Comparison of ENCODE assay signal across 1 cellular context in the genomic region with DNA sequence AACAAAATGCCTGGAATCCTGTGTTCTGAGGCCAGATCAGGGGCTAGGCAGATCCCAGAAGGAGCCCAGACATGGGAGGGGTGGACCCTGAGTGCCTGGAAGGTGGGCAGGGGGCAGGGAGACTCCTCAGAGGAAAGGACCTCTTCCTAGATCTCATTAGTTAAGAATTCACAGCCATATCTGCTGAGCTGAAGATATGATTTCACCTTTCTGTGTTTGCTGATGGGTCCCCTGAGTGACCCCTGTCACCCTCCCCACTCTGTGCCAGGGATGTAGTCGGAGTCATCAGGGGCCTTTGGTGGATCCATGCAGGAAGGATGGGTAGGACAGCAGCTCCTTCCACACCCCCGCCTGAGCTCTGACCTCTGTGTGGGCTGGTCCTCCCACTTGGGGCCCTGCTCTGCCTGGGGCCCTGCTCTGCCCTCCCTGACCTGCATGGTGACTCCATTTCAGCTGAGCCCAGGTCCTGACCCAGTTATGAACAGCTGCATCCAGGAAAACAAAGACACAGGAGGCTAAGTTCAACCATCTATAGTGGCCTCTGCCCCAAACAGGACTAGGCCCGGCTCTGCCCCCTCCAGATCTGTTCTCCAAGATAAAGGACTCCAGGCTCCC.
TF ChIP-seq lines count a peak whose summit lies in the region.

No MANE protein-coding gene starts in this region.

TF ChIP-seq in HepG2, 621 proteins besides CTCF, POLR2A, EP300 and RAD21 (continued from another document):
- 0 out of 2 replicates have a peak, but pooled peaks have one; percentile 23 for TF ChIP-seq MED1 (CRISPR knock-in tag; IDR thresholded peaks at IDR 0.05)
- TF ChIP-seq, protein P1, sequence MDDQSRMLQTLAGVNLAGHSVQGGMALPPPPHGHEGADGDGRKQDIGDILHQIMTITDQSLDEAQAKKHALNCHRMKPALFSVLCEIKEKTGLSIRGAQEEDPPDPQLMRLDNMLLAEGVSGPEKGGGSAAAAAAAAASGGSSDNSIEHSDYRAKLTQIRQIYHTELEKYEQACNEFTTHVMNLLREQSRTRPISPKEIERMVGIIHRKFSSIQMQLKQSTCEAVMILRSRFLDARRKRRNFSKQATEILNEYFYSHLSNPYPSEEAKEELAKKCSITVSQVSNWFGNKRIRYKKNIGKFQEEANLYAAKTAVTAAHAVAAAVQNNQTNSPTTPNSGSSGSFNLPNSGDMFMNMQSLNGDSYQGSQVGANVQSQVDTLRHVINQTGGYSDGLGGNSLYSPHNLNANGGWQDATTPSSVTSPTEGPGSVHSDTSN (CRISPR knock-in tag; IDR thresholded peaks at IDR 0.05; ENCODE audit: borderline replicate concordance): no peak
- TF ChIP-seq, protein P2, sequence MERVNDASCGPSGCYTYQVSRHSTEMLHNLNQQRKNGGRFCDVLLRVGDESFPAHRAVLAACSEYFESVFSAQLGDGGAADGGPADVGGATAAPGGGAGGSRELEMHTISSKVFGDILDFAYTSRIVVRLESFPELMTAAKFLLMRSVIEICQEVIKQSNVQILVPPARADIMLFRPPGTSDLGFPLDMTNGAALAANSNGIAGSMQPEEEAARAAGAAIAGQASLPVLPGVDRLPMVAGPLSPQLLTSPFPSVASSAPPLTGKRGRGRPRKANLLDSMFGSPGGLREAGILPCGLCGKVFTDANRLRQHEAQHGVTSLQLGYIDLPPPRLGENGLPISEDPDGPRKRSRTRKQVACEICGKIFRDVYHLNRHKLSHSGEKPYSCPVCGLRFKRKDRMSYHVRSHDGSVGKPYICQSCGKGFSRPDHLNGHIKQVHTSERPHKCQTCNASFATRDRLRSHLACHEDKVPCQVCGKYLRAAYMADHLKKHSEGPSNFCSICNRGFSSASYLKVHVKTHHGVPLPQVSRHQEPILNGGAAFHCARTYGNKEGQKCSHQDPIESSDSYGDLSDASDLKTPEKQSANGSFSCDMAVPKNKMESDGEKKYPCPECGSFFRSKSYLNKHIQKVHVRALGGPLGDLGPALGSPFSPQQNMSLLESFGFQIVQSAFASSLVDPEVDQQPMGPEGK (CRISPR knock-in tag; IDR thresholded peaks at IDR 0.05): peak; percentile 60
- TF ChIP-seq HDAC2 (CRISPR knock-in tag; IDR thresholded peaks at IDR 0.05): 0 out of 2 replicates have a peak, but pooled peaks have one; percentile 16
- TF ChIP-seq ZNF10 (CRISPR knock-in tag; IDR thresholded peaks at IDR 0.05; ENCODE audit: borderline replicate concordance, low read depth): no peak
- TF ChIP-seq ZNF263 (CRISPR knock-in tag; IDR thresholded peaks at IDR 0.05): peak; percentile 41; the same call in 1 of the 2 replicates
- TF ChIP-seq, protein P3, sequence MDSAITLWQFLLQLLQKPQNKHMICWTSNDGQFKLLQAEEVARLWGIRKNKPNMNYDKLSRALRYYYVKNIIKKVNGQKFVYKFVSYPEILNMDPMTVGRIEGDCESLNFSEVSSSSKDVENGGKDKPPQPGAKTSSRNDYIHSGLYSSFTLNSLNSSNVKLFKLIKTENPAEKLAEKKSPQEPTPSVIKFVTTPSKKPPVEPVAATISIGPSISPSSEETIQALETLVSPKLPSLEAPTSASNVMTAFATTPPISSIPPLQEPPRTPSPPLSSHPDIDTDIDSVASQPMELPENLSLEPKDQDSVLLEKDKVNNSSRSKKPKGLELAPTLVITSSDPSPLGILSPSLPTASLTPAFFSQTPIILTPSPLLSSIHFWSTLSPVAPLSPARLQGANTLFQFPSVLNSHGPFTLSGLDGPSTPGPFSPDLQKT (CRISPR knock-in tag; IDR thresholded peaks at IDR 0.05; ENCODE audit: borderline replicate concordance): no peak
TF ChIP-seq in HepG2: peak in this region for 19.
